34 cellular contexts compared by ENCODE assay signal in the genomic region with DNA sequence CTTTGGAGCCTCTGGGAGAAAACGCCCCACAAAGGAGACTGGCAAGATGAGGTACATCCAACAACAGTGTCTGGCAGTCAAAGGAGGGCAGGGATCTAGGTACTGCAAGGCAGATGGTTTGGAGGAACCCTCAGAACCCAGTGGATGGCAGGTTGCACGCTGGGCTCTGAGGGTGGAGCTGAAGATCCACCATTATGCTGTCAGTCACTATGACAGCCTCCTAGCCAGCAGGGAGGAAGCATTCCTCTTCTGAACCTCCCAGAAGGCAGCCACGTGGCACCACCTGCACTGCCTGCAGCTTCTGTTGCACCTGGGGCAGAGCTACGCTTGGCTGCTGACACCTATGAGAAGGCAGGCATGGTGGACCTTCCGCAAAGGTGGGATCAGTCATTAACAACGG. TPM values are rescaled to one million over a fixed set of nuclear protein-coding genes. Genes with fewer than 3 reads are reported as not detected.
"Had no signal": no experiment of that assay in that cellular context is flagged by ENCODE, and none has a peak within 500 bp of the region (broad histone marks: within the 10 kb centered on the region; RNA-seq: fewer than 3 reads in every experiment).

No MANE protein-coding gene starts in this region.

- ATAC-seq: activated CD4-positive, CD25-positive, alpha-beta regulatory T cell treated with anti-CD3 and anti-CD28 coated beads, Interleukin-2, amount 50 U/mL, for 24 hours; body of pancreas; left cardiac atrium; left ventricle myocardium superior; sciatic nerve; stimulated activated effector memory CD8-positive, alpha-beta T cell treated with anti-CD3 and anti-CD28 coated beads, Interleukin-12 subunit alpha, Interleukin-12 subunit beta, amount 100 ng/mL, for 72 hours had no signal

- H3K27ac ChIP-seq: adrenal gland, body of pancreas, epithelial cell of prostate, esophagus squamous epithelium, hepatocyte, neutrophil, ovary, prostate gland, skin epidermis, thoracic aorta, vagina, WERI-Rb-1 had no signal

- DNase-seq: activated CD4-positive, alpha-beta T cell treated with anti-CD3 and anti-CD28 coated beads for 48 hours; activated CD4-positive, alpha-beta T cell treated with anti-CD3 and anti-CD28 coated beads, Interleukin-2, amount 50 U/mL, for 48 hours; activated CD8-positive, alpha-beta memory T cell treated with anti-CD3 and anti-CD28 coated beads for 24 hours; activated effector memory CD4-positive, alpha-beta T cell treated with Interleukin-2 at 50 U/mL for 16 hours; activated naive CD4-positive, alpha-beta T cell treated with Interleukin-2 at 50 U/mL for 16 hours; activated naive CD8-positive, alpha-beta T cell treated with anti-CD3 and anti-CD28 coated beads for 36 hours; adrenal gland; aorta; body of pancreas; dermis blood vessel endothelial cell; effector CD4-positive, alpha-beta T cell; esophagus squamous epithelium; glutamatergic neuron; left cardiac atrium; left ventricle myocardium superior; ovary; retina; stimulated activated CD4-positive, alpha-beta T cell treated with anti-CD3 and anti-CD28 coated beads, Interleukin-12 subunit alpha, Interleukin-12 subunit beta, amount 100 ng/mL, for 4 hours; stimulated activated CD4-positive, alpha-beta T cell treated with anti-CD3 and anti-CD28 coated beads, Interleukin-4, amount 100 ng/mL, for 1 hour; WERI-Rb-1 had no signal

- H3K9me3 ChIP-seq: adrenal gland, body of pancreas, esophagus squamous epithelium, neutrophil, ovary, prostate gland, thoracic aorta, vagina had no signal

- H3K4me3 ChIP-seq: adrenal gland, body of pancreas, esophagus squamous epithelium, hepatocyte, ovary, prostate gland, skin epidermis, thoracic aorta, vagina had no signal

- H3K4me1 ChIP-seq: adrenal gland, body of pancreas, esophagus squamous epithelium, prostate gland, vagina had no signal

- H3K36me3 ChIP-seq: adrenal gland, esophagus squamous epithelium, neutrophil, ovary, prostate gland, thoracic aorta, vagina, WERI-Rb-1 had no signal

- H3K27me3 ChIP-seq: adrenal gland, body of pancreas, hepatocyte, ovary, vagina had no signal

RNA-seq across cellular contexts. Expression of a gene that starts 40.2 kb away (rescaled TPM):
- total RNA-seq: activated naive CD8-positive, alpha-beta T cell treated with anti-CD3 and anti-CD28 coated beads for 36 hours; aorta; dermis blood vessel endothelial cell; esophagus squamous epithelium; hepatocyte; left ventricle myocardium superior; lung microvascular endothelial cell; mesenteric fat pad; ovary; prostate gland; sciatic nerve; subcutaneous adipose tissue; thoracic aorta; vagina had no signal
- polyA plus RNA-seq: hepatocyte, keratinocyte, ovary had no signal
